Comparison of ENCODE assay signal across 28 cellular contexts in the genomic region with DNA sequence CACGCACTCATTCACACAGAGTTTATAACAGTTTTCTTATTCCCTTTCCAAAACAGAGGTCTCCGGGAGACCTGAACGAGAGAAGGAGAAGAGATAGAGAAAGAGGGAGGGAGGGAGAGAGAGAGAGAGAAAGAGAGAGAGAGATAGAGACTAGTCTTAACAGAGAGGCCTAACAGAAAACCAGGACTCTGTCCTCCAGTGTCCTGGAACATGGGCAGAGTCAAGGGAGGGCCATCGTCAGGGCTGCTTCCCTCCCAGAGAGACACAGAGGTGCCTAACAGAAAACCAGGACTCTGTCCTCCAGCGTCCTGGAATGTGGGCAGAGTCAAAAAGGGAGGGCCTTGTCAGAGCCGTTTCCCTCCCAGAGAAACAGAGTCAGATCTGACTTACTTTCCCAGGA.
"Had no signal": no experiment of that assay in that cellular context is flagged by ENCODE, and none has a peak within 500 bp of the region (broad histone marks: within the 10 kb centered on the region; RNA-seq: fewer than 3 reads in every experiment).

No MANE protein-coding gene starts in this region.

- ATAC-seq: left colon; left lung; lower lobe of right lung; naive thymus-derived CD8-positive, alpha-beta T cell; psoas muscle; sciatic nerve; stimulated activated naive B cell treated with anti-CD40 and anti-IgM and Interleukin-4, amounts not matched to agents 10 μg/mL and 1 μg/mL and 100 μg/mL, for 72 hours; stimulated activated naive CD8-positive, alpha-beta T cell treated with anti-CD3 and anti-CD28 coated beads, Interleukin-15, Interleukin-2, amounts not matched to agents 100 U/mL and 50 U/mL, for 24 hours had no signal

- H3K27ac ChIP-seq: left lung, lower lobe of right lung, pancreas, psoas muscle, skin epidermis, stomach, testis, thyroid gland, transverse colon, upper lobe of left lung, vagina had no signal

- H3K27me3 ChIP-seq: pancreas, testis, thyroid gland, upper lobe of left lung, vagina had no signal

- H3K4me1 ChIP-seq: left lung, lower lobe of right lung, pancreas, psoas muscle, stomach, testis, thyroid gland, transverse colon, upper lobe of left lung, vagina had no signal

- H3K4me3 Mint-ChIP-seq: immature natural killer cell; naive thymus-derived CD8-positive, alpha-beta T cell; nephron; neural crest cell; stimulated activated naive B cell treated with anti-CD40 and anti-IgM and Interleukin-4, amounts not matched to agents 10 μg/mL and 1 μg/mL and 100 μg/mL, for 72 hours had no signal

- H3K36me3 ChIP-seq: left lung, lower lobe of right lung, pancreas, stomach, thyroid gland, transverse colon, upper lobe of left lung, vagina had no signal

- H3K36me3 Mint-ChIP-seq: immature natural killer cell; stimulated activated naive B cell treated with anti-CD40 and anti-IgM and Interleukin-4, amounts not matched to agents 10 μg/mL and 1 μg/mL and 100 μg/mL, for 72 hours had no signal

- H3K4me1 Mint-ChIP-seq: immature natural killer cell; nephron; neural crest cell; stimulated activated naive B cell treated with anti-CD40 and anti-IgM and Interleukin-4, amounts not matched to agents 10 μg/mL and 1 μg/mL and 100 μg/mL, for 72 hours had no signal

- DNase-seq: hypothalamus; immature natural killer cell; kidney; left colon; left lung; lower lobe of right lung; mammary epithelial cell; mesenchymal stem cell; naive thymus-derived CD8-positive, alpha-beta T cell; nucleus accumbens; pancreas; psoas muscle; stimulated activated CD4-positive, alpha-beta T cell treated with anti-CD3 and anti-CD28 coated beads, Interleukin-12 subunit alpha, Interleukin-12 subunit beta, amount 100 ng/mL, for 4 hours; stimulated activated CD4-positive, alpha-beta T cell treated with anti-CD3 and anti-CD28 coated beads, Interleukin-15, amount 100 ng/mL, for 24 hours; stimulated activated CD4-positive, alpha-beta T cell treated with anti-CD3 and anti-CD28 coated beads, Interleukin-2, amount 100 ng/mL, for 24 hours; stimulated activated CD4-positive, alpha-beta T cell treated with anti-CD3 and anti-CD28 coated beads, Interleukin-4, amount 100 ng/mL, for 1 hour; stimulated activated naive B cell treated with anti-CD40 and anti-IgM and Interleukin-4, amounts not matched to agents 10 μg/mL and 1 μg/mL and 100 μg/mL, for 72 hours; stimulated activated naive CD8-positive, alpha-beta T cell treated with anti-CD3 and anti-CD28 coated beads, Interleukin-15, Interleukin-2, amounts not matched to agents 100 U/mL and 50 U/mL, for 24 hours; stomach; testis; thyroid gland; transverse colon; upper lobe of left lung had no signal

- H3K9me3 ChIP-seq: lower lobe of right lung, pancreas, psoas muscle, testis, thyroid gland, transverse colon, vagina had no signal

- H3K27ac Mint-ChIP-seq: immature natural killer cell; nephron; stimulated activated naive B cell treated with anti-CD40 and anti-IgM and Interleukin-4, amounts not matched to agents 10 μg/mL and 1 μg/mL and 100 μg/mL, for 72 hours had no signal

- H3K4me3 ChIP-seq: left lung, lower lobe of right lung, pancreas, psoas muscle, skin epidermis, stomach, testis, thyroid gland, transverse colon, upper lobe of left lung, vagina had no signal
